1 cellular context compared by ENCODE assay signal in the genomic region with DNA sequence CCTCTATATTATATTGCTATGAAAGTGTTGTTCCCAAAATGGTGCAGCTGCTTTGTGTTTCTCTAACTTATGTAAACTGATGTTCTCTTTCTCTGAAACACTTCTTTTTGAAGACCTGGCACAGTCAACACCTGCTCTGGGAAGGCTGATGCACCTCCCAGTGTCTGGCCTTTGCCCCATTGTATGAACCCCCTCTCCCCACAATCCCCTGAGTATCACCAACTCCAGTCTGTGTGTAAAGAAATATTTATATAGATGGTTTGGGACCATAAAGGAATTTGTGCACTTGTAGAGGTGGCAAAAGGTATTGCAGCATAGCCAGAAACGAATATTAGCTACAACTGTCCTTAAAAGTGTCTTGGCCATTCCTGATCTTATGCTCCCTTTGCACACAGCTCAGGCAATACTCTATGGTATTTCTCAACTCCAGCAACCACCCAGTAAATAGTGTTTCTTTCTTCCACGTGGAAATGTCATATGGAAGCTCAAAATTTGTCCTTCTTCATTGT.
TF ChIP-seq lines count a peak whose summit lies in the region.

No MANE protein-coding gene starts in this region.

TF ChIP-seq in GM12878, 131 proteins besides CTCF, POLR2A, EP300 and RAD21 (continued from another document):
- TF ChIP-seq ATF3 (IDR thresholded peaks at IDR 0.05; ENCODE audit: borderline replicate concordance, extremely low read depth, low read depth, low read length): no peak
- no peak for TF ChIP-seq HSF1 (IDR thresholded peaks at IDR 0.05; ENCODE audit: low read depth, low read length)
- TF ChIP-seq ZNF622 (IDR thresholded peaks at IDR 0.05): no peak
- TF ChIP-seq ELK1 (IDR thresholded peaks at IDR 0.05; ENCODE audit: low read depth, low read length): no peak
- TF ChIP-seq POLR2AphosphoS5 (IDR thresholded peaks at IDR 0.05; ENCODE audit: low read length): no peak
- no peak for TF ChIP-seq ZNF207 (IDR thresholded peaks at IDR 0.05; ENCODE audit: borderline replicate concordance)
- TF ChIP-seq ESRRA (IDR thresholded peaks at IDR 0.05; ENCODE audit: low read length): no peak
- TF ChIP-seq DPF2 (IDR thresholded peaks at IDR 0.05): no peak
- no peak for TF ChIP-seq CHD2 (IDR thresholded peaks at IDR 0.05; ENCODE audit: borderline replicate concordance, low read depth, low read length)
- no peak for TF ChIP-seq GATAD2B (conservative IDR thresholded peaks at IDR 0.05; ENCODE audit: low read depth)
